In genomic region chr12:132561784-132562156, GRCh38 we compare ENCODE assay signal across 8 cellular contexts. TPM values are rescaled to one million over a fixed set of nuclear protein-coding genes. Genes with fewer than 3 reads are reported as not detected.
DNase-seq lines count a peak whose midpoint lies in the region; ATAC-seq, FAIRE-seq and TF ChIP-seq lines count a peak whose summit lies in the region.

No MANE protein-coding gene starts in this region.

- peak; percentile 55 to 59 for TF ChIP-seq RAD21 in H1 (IDR thresholded peaks at IDR 0.05 in 1 of 2, conservative IDR thresholded peaks at IDR 0.05 in 1 of 2; ENCODE audit: low read depth in 2 of 2, low read length in 2 of 2)

- peaks cover 11 to 43% of the 10 kb centered on the region in 2 experiments for H3K79me2 ChIP-seq in H1 (ENCODE audit: control insufficient read depth in 1 of 2, insufficient read depth in 2 of 2, low read length in 2 of 2)

- no peak for TF ChIP-seq EP300 in H1 (IDR thresholded peaks at IDR 0.05; ENCODE audit: borderline replicate concordance in 1 of 2, low read depth in 2 of 2, low read length in 2 of 2)

- WGBS in H1 (ENCODE audit: extremely low coverage in 1 of 2, insufficient coverage in 1 of 2, insufficient read length in 1 of 2, insufficient replicate concordance in 2 of 2, low coverage in 1 of 2, low lambda C conversion rate in 2 of 2, missing lambda C conversion rate in 1 of 2), 2 experiments: 77% methylated on average over 8 of the region's 8 CpGs; no CpG with 5 or more reads in 1 of the 2 experiments

- H2BK20ac ChIP-seq in H1 (ENCODE audit: low read length): no peak overlapping the region

- peak; percentile 40 for TF ChIP-seq CTCF in cardiac muscle cell (IDR thresholded peaks at IDR 0.05; ENCODE audit: low read depth, low read length)
- peak in 2 of 3 experiments; percentile 80 to 82; a peak in 3 of 4 replicates for TF ChIP-seq CTCF in H1 (IDR thresholded peaks at IDR 0.05; ENCODE audit: control extremely low read depth in 1 of 3, insufficient read depth in 1 of 3, low read depth in 1 of 3, low read length in 3 of 3)

- H3K14ac ChIP-seq in H1 (ENCODE audit: insufficient read length): no peak overlapping the region

- no peak overlapping the region for H2BK120ac ChIP-seq in H1 (replicated peaks; ENCODE audit: low read depth, low read length)

- POLR2A ChIA-PET in H1 (lab: Charles Lee; ENCODE audit: partially characterized antibody): interaction anchor here (0.6 to 2.6 kb wide), 16 partner anchors 8 to 362 kb away, joined by 3 to 9 read pairs (median 4); partner anchors contain the start of gene P2RX2

- no peak for TF ChIP-seq POLR2A in H1 (IDR thresholded peaks at IDR 0.05; ENCODE audit: control extremely low read depth in 1 of 2, low read depth in 2 of 2, low read length in 2 of 2)

- H3K27me3 ChIP-seq in cardiac muscle cell (no peaks in the 10 kb centered on the region), H1 (replicated peaks in 1 of 4; ENCODE audit: control insufficient read depth in 3 of 4, extremely low read depth in 1 of 4, insufficient read depth in 3 of 4, low read length in 3 of 4) (peaks cover 5 to 31% (median 26%) of the 10 kb centered on the region in 4 experiments)

- no peaks in the 10 kb centered on the region for H3K36me3 ChIP-seq in cardiac muscle cell
- peaks cover 0 to 6% (median 5%) of the 10 kb centered on the region in 4 experiments; a peak in 3 of 8 replicates for H3K36me3 ChIP-seq in H1 (ENCODE audit: control insufficient read depth in 2 of 4, insufficient read depth in 4 of 4, low read length in 3 of 4)

- CTCF ChIA-PET in H1 (lab: Charles Lee; ENCODE audit: partially characterized antibody): interaction anchor here (0.8 to 3.4 kb wide), 48 partner anchors 8 to 299 kb away, joined by 3 to 18 read pairs (median 4); no protein-coding TSS in a partner anchor

- no peak overlapping the region for H3K4ac ChIP-seq in H1 (replicated peaks; ENCODE audit: insufficient read length, low read depth, low read length)

- H2BK15ac ChIP-seq in H1 (ENCODE audit: low read length): no peak overlapping the region

- peaks cover 33 to 38% of the 10 kb centered on the region in 2 experiments for H4K20me1 ChIP-seq in H1 (replicated peaks in 1 of 2; ENCODE audit: control insufficient read depth in 1 of 2, insufficient read depth in 2 of 2, low read length in 2 of 2)

- H4K5ac ChIP-seq in H1 (ENCODE audit: insufficient read length, low read depth, low read length): no peak overlapping the region

- H3K27ac ChIP-seq in cardiac muscle cell (no peak overlapping the region), H1 (ENCODE audit: low read depth, low read length) (no peak overlapping the region)

- no peak overlapping the region for H2AFZ ChIP-seq in H1 (ENCODE audit: low read length)

- ATAC-seq in Right ventricle myocardium inferior (no peak), HG03045 (IDR thresholded peaks at IDR 0.05; ENCODE audit: unreplicated experiment) (no peak)

- H3K4me3 ChIP-seq in cardiac muscle cell (no peak overlapping the region), H1 (ENCODE audit: extremely low read depth in 1 of 4, insufficient read depth in 2 of 4, low read depth in 3 of 4, low read length in 4 of 4) (peak overlapping the region in 2 of 4 experiments; percentile 89 to 94; a peak in 3 of 8 replicates)

- H3K56ac ChIP-seq in H1 (replicated peaks; ENCODE audit: insufficient read length, low read depth, low read length): no peak overlapping the region

- H3K4me1 ChIP-seq in cardiac muscle cell (ENCODE audit: low read depth) (no peaks in the 10 kb centered on the region), H1 (replicated peaks in 1 of 4; ENCODE audit: control insufficient read depth in 3 of 4, insufficient read depth in 4 of 4, low read length in 3 of 4) (peaks cover 0 to 10% (median 6%) of the 10 kb centered on the region in 4 experiments; a peak in 5 of 7 replicates)

- H3K79me1 ChIP-seq in H1 (ENCODE audit: low read depth, low read length): peaks cover 20% of the 10 kb centered on the region

- no peak overlapping the region for H2BK12ac ChIP-seq in H1 (ENCODE audit: low read depth, low read length)

- intact Hi-C loops in Right ventricle myocardium inferior (cut with DNase I): no loop called here

- no peak for FAIRE-seq in H1 (lab: Jason Lieb, UNC)

- no peak overlapping the region for H3K23ac ChIP-seq in H1 (ENCODE audit: insufficient read length)

- peaks cover 5% of the 10 kb centered on the region; the same call in 1 of the 2 replicates for H3K23me2 ChIP-seq in H1 (ENCODE audit: low read depth, low read length)

- H3K9me3 ChIP-seq in cardiac muscle cell (ENCODE audit: low read depth) (no peaks in the 10 kb centered on the region), H1 (ENCODE audit: insufficient read depth in 2 of 2, low read depth in 1 of 2, low read length in 1 of 2) (no peaks in the 10 kb centered on the region)

- H3K4me2 ChIP-seq in H1 (ENCODE audit: insufficient read depth in 1 of 2, low read depth in 2 of 2, low read length in 2 of 2): peak overlapping the region; percentile 32 to 76

- DNase-seq in cardiac muscle cell (ENCODE audit: low read depth in 1 of 2, low spot score in 1 of 2) (peak in 1 of 2 donors; percentile 48), Right ventricle myocardium inferior (ENCODE audit: missing footprints) (no peak), NCI-H128 (lab: John Stamatoyannopoulos, UW; ENCODE audit: unreplicated experiment) (peak; percentile 19), H1 (ENCODE audit: low read depth in 1 of 2, low spot score in 2 of 2) (peak in 1 of 2 experiments; percentile 84), activated gamma-delta T cell (lab: John Stamatoyannopoulos, UW) (no peak), HK-2 (ENCODE audit: unreplicated experiment) (no peak)
- DNase-seq in stimulated activated CD8-positive, alpha-beta memory T cell treated with anti-CD3 and anti-CD28 coated beads, Interleukin-4, amount 100 ng/mL, for 48 hours: peak; percentile 56

- H3K9ac ChIP-seq in H1 (replicated peaks in 1 of 4; ENCODE audit: extremely low read depth in 1 of 4, low read depth in 3 of 4, low read length in 3 of 4): no peak overlapping the region; a peak in 1 of 7 replicates

- peak overlapping the region; percentile 60 for H3K18ac ChIP-seq in H1 (ENCODE audit: extremely low read depth, low read length)

- no peak overlapping the region for H4K91ac ChIP-seq in H1 (replicated peaks; ENCODE audit: insufficient read length, low read length)

- H4K8ac ChIP-seq in H1 (ENCODE audit: extremely low read depth, insufficient read depth, low read length): peak overlapping the region; percentile 80

- no peak overlapping the region; the same call in 1 of the 2 replicates for H2BK5ac ChIP-seq in H1 (ENCODE audit: low read depth, low read length)

- H2AK5ac ChIP-seq in H1 (ENCODE audit: low read depth, low read length): no peak overlapping the region

TF ChIP-seq in H1, 55 proteins besides CTCF, POLR2A, EP300 and RAD21 (continues in another document):
- TF ChIP-seq MAX (IDR thresholded peaks at IDR 0.05) (no peak), CHD2 (IDR thresholded peaks at IDR 0.05; ENCODE audit: low read length) (0 out of 2 replicates have a peak, but pooled peaks have one; percentile 46), HDAC6 (IDR thresholded peaks at IDR 0.05; ENCODE audit: low read depth, low read length) (no peak), ATF2 (IDR thresholded peaks at IDR 0.05; ENCODE audit: low read length) (no peak), SP4 (IDR thresholded peaks at IDR 0.05; ENCODE audit: low read length) (no peak), GABPA (IDR thresholded peaks at IDR 0.05; ENCODE audit: borderline replicate concordance, insufficient read depth, low read length) (peak; percentile 77; the same call in 1 of the 2 replicates)

RNA-seq across cellular contexts. Expression of gene LRCOL1, which starts 48.6 kb away (rescaled TPM):
- total RNA-seq in cardiac muscle cell (not detected in 2 replicates), Right ventricle myocardium inferior (not detected)
- polyA plus RNA-seq in cardiac muscle cell (not detected in 2 replicates), H1 (2011; rRNA removed) (0.42 TPM in 1 of 2 replicates, not detected in the other)
- total RNA-seq in H1 (2021; fragmentation: NEBNext Ultra II Directional; extraction: Animal tissue kit (Norgen Biotek cat#: 25700)): not detected in 2 replicates
- polyA plus RNA-seq in H1 (2011; cell fraction: cytosol; rRNA removed): 0.18 TPM
- polyA plus RNA-seq in H1 (2011; cell fraction: nucleus; rRNA removed): 1.6 TPM
- not detected in 4 replicates for polyA plus RNA-seq in H1 (2012, experiment 1 of 2)
- not detected for polyA plus RNA-seq in H1 (2012, experiment 2 of 2)
- not detected for polyA plus RNA-seq in H1 (2013, experiment 1 of 2)
- polyA plus RNA-seq in H1 (2013, experiment 2 of 2): 0.09 TPM
- polyA minus RNA-seq in H1 (2011; rRNA and poly(A)+ RNA removed): not detected in 2 replicates
- polyA minus RNA-seq in H1 (2011; cell fraction: cytosol; rRNA and poly(A)+ RNA removed): not detected
- polyA minus RNA-seq in H1 (2011; cell fraction: nucleus; rRNA and poly(A)+ RNA removed): not detected

RNA-seq across cellular contexts. Expression of gene P2RX2, which starts 56.8 kb away (rescaled TPM):
- total RNA-seq in cardiac muscle cell (not detected in 2 replicates), Right ventricle myocardium inferior (not detected)
- polyA plus RNA-seq in cardiac muscle cell (not detected in 2 replicates), H1 (2011; rRNA removed) (2.2 and 6.3 TPM in 2 replicates)
- 0.84 and 1.5 TPM in 2 replicates for total RNA-seq in H1 (2021; fragmentation: NEBNext Ultra II Directional; extraction: Animal tissue kit (Norgen Biotek cat#: 25700))
- 4.0 TPM for polyA plus RNA-seq in H1 (2011; cell fraction: cytosol; rRNA removed)
- polyA plus RNA-seq in H1 (2011; cell fraction: nucleus; rRNA removed): 40.4 TPM
- polyA plus RNA-seq in H1 (2012, experiment 1 of 2): 2.0 to 3.0 TPM (median 2.5 TPM) in 4 replicates
- polyA plus RNA-seq in H1 (2012, experiment 2 of 2): 1.5 TPM
- 1.9 TPM for polyA plus RNA-seq in H1 (2013, experiment 1 of 2)
- 1.7 TPM for polyA plus RNA-seq in H1 (2013, experiment 2 of 2)
- polyA minus RNA-seq in H1 (2011; rRNA and poly(A)+ RNA removed): 0.50 and 0.54 TPM in 2 replicates
- polyA minus RNA-seq in H1 (2011; cell fraction: cytosol; rRNA and poly(A)+ RNA removed): 0.59 TPM
- polyA minus RNA-seq in H1 (2011; cell fraction: nucleus; rRNA and poly(A)+ RNA removed): 2.2 TPM

Comparison
In these comparisons a context has a peak if more than half of its experiments do, and no peak if none do; other contexts are left out.
1. DNase-seq: peak in NCI-H128 (single experiment) and stimulated activated CD8-positive, alpha-beta memory T cell treated with anti-CD3 and anti-CD28 coated beads, Interleukin-4, amount 100 ng/mL, for 48 hours (single experiment); none in Right ventricle myocardium inferior (single experiment), activated gamma-delta T cell (single experiment) and HK-2 (single experiment).